Comparison of ENCODE assay signal across 22 cellular contexts in the genomic region with DNA sequence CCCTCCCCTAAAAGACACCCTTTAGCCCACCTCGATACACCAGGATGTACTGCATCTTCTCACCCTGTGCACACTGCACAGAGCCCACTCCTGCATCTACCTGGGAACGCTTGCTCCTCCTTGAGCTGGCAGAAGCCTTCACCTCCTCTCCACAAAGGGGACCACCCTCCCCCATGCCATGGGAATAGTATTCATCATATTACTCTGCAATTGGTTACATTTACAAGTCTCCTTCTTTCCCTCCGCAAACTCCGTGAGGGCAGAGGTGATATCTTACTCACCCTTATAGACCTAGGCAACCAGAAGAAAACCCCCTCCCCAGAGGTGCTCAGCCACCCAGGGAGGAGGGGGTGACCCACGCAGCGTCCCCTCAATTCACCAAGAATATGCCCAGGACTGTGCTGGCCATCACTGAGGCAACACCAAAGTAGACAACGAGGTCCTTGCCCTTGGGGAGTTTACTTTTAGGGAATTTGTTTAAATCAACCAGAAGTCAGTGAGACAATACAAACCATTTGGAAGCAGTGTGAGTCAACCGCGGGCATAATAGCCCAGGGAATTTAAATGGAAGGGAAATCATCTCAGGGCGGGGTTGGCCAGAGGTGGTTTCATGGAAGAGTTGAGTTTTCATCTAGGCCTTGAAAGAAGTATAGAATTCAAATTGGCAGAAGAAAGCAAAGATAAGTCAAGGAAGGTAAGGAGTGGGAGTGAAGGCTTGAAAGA.
DNase-seq lines count a peak whose midpoint lies in the region; ATAC-seq, FAIRE-seq and TF ChIP-seq lines count a peak whose summit lies in the region.
"Had no signal": no experiment of that assay in that cellular context is flagged by ENCODE, and none has a peak within 500 bp of the region (broad histone marks: within the 10 kb centered on the region; RNA-seq: fewer than 3 reads in every experiment).

No MANE protein-coding gene starts in this region.

- intact Hi-C loops in activated T-helper 1 cell treated with anti-CD3 and anti-CD28 coated beads, Interleukin-12 subunit alpha, Interleukin-12 subunit beta, Interleukin-2, Interleukin-4 antibody, amounts not matched to agents 30 ng/mL and 10 ng/mL and 1 ng/mL, durations not matched to agents 14 hours and 24 hours and 36 hours (cut with micrococcal nuclease): no loop called here

- no peaks in the 10 kb centered on the region for H3K4me1 Mint-ChIP-seq in activated T-helper 1 cell treated with anti-CD3 and anti-CD28 coated beads, Interleukin-12 subunit alpha, Interleukin-12 subunit beta, Interleukin-2, Interleukin-4 antibody, amounts not matched to agents 30 ng/mL and 10 ng/mL and 1 ng/mL, durations not matched to agents 14 hours and 24 hours and 36 hours (ENCODE audit: low read depth)
- H3K4me1 Mint-ChIP-seq: CD4-positive, CD25-positive, alpha-beta regulatory T cell had no signal

- H3K9me3 Mint-ChIP-seq in activated T-helper 1 cell treated with anti-CD3 and anti-CD28 coated beads, Interleukin-12 subunit alpha, Interleukin-12 subunit beta, Interleukin-2, Interleukin-4 antibody, amounts not matched to agents 30 ng/mL and 10 ng/mL and 1 ng/mL, durations not matched to agents 14 hours and 24 hours and 36 hours: no peaks in the 10 kb centered on the region

- H4K20me1 ChIP-seq in keratinocyte (ENCODE audit: control insufficient read depth, extremely low read depth, insufficient read depth, low read length): no peaks in the 10 kb centered on the region

- no peak for ATAC-seq in GM18520 (IDR thresholded peaks at IDR 0.05; ENCODE audit: unreplicated experiment)
- ATAC-seq: A549, GM12878 had no signal

- H3K36me3 Mint-ChIP-seq in activated T-helper 1 cell treated with anti-CD3 and anti-CD28 coated beads, Interleukin-12 subunit alpha, Interleukin-12 subunit beta, Interleukin-2, Interleukin-4 antibody, amounts not matched to agents 30 ng/mL and 10 ng/mL and 1 ng/mL, durations not matched to agents 14 hours and 24 hours and 36 hours (ENCODE audit: low read depth): no peaks in the 10 kb centered on the region
- H3K36me3 Mint-ChIP-seq: CD4-positive, CD25-positive, alpha-beta regulatory T cell; IgD-negative memory B cell had no signal

- H3K27me3 ChIP-seq in keratinocyte (ENCODE audit: control insufficient read depth, extremely low read depth, insufficient read depth, low read length): no peaks in the 10 kb centered on the region

- peak; percentile 15 for DNase-seq in Daoy (ENCODE audit: low read depth)
- DNase-seq in NCI-H526 treated with DMSO at 0.1 percent for 48 hours (lab: John Stamatoyannopoulos, UW): peak; percentile 88
- peak; percentile 59 for DNase-seq in epithelial cell of esophagus (ENCODE audit: low read depth)
- DNase-seq in keratinocyte (ENCODE audit: low read depth, low spot score): no peak
- DNase-seq in ureter (ENCODE audit: low spot score): no peak
- no peak for DNase-seq in activated T-helper 1 cell treated with anti-CD3 and anti-CD28 coated beads, Interleukin-12 subunit alpha, Interleukin-12 subunit beta, Interleukin-2, Interleukin-4 antibody, amounts not matched to agents 30 ng/mL and 10 ng/mL and 1 ng/mL, durations not matched to agents 14 hours and 24 hours and 36 hours (ENCODE audit: low spot score)
- DNase-seq in activated effector memory CD4-positive, alpha-beta T cell treated with Interleukin-2 at 50 U/mL for 16 hours: no peak
- DNase-seq: CD4-positive, CD25-positive, alpha-beta regulatory T cell; DMS79; GOT3; NCI-H1694; NCI-H2081 treated with DMSO at 0.1 percent for 48 hours; NCI-H2171 treated with DMSO at 0.1 percent for 48 hours; NCI-H446; NCI-H69; PC-9; SHP77 treated with DMSO at 0.1 percent for 48 hours had no signal

- FAIRE-seq in keratinocyte (lab: Jason Lieb, UNC): peak; percentile 71
- FAIRE-seq: A549, GM12878 had no signal

- no peak overlapping the region for H3K27ac Mint-ChIP-seq in activated T-helper 1 cell treated with anti-CD3 and anti-CD28 coated beads, Interleukin-12 subunit alpha, Interleukin-12 subunit beta, Interleukin-2, Interleukin-4 antibody, amounts not matched to agents 30 ng/mL and 10 ng/mL and 1 ng/mL, durations not matched to agents 14 hours and 24 hours and 36 hours
- H3K27ac Mint-ChIP-seq: CD4-positive, CD25-positive, alpha-beta regulatory T cell; IgD-negative memory B cell had no signal

- dilution Hi-C loops in keratinocyte (cut with MboI; ENCODE audit: extremely low pct_ligation_motif_present, low sequenced_read_pairs): no loop called here

- H3K9me3 ChIP-seq in keratinocyte (ENCODE audit: control insufficient read depth, low read depth, low read length): no peaks in the 10 kb centered on the region
- H3K9me3 ChIP-seq: A549 had no signal

- no peak overlapping the region for H3K4me3 Mint-ChIP-seq in activated T-helper 1 cell treated with anti-CD3 and anti-CD28 coated beads, Interleukin-12 subunit alpha, Interleukin-12 subunit beta, Interleukin-2, Interleukin-4 antibody, amounts not matched to agents 30 ng/mL and 10 ng/mL and 1 ng/mL, durations not matched to agents 14 hours and 24 hours and 36 hours
- H3K4me3 Mint-ChIP-seq: CD4-positive, CD25-positive, alpha-beta regulatory T cell; IgD-negative memory B cell had no signal

- H3K4me1 ChIP-seq in keratinocyte (ENCODE audit: control insufficient read depth, extremely low read depth, insufficient read depth, low read length): peaks cover 6% of the 10 kb centered on the region
- H3K4me1 ChIP-seq: A549 had no signal

- no peak for TF ChIP-seq CTCF in epithelial cell of esophagus (IDR thresholded peaks at IDR 0.05; ENCODE audit: insufficient read depth, low read depth, low read length, missing control alignments)
- no peak for TF ChIP-seq CTCF in keratinocyte (optimal IDR thresholded peaks at IDR 0.05 in 1 of 3, IDR thresholded peaks at IDR 0.05 in 1 of 3, conservative IDR thresholded peaks at IDR 0.05 in 1 of 3; ENCODE audit: extremely low read depth in 1 of 3, insufficient read depth in 2 of 3, low read length in 3 of 3)

- no peaks in the 10 kb centered on the region for H3K9me1 ChIP-seq in keratinocyte (ENCODE audit: control insufficient read depth, extremely low read depth, insufficient read depth, low read length)

- H3K4me2 ChIP-seq in keratinocyte (ENCODE audit: control insufficient read depth, extremely low read depth, insufficient read depth, low read depth, low read length): no peak overlapping the region
- H3K4me2 ChIP-seq: A549, PC-9 had no signal

- H3K9ac ChIP-seq in keratinocyte (ENCODE audit: control insufficient read depth, extremely low read depth, insufficient read depth, low read length): no peak overlapping the region

- no peak overlapping the region for H2AFZ ChIP-seq in keratinocyte (ENCODE audit: control insufficient read depth, low read length)
- H2AFZ ChIP-seq: PC-9 had no signal

- no peak overlapping the region for H3K27ac ChIP-seq in keratinocyte (ENCODE audit: control insufficient read depth, insufficient read depth, low read length)
- H3K27ac ChIP-seq: A549, PC-9, SK-N-MC had no signal

- peaks cover 5% of the 10 kb centered on the region for H3K27me3 Mint-ChIP-seq in activated T-helper 1 cell treated with anti-CD3 and anti-CD28 coated beads, Interleukin-12 subunit alpha, Interleukin-12 subunit beta, Interleukin-2, Interleukin-4 antibody, amounts not matched to agents 30 ng/mL and 10 ng/mL and 1 ng/mL, durations not matched to agents 14 hours and 24 hours and 36 hours (ENCODE audit: insufficient read depth)

- no peaks in the 10 kb centered on the region for H3K36me3 ChIP-seq in keratinocyte (ENCODE audit: control insufficient read depth in 2 of 2, extremely low read depth in 1 of 2, insufficient read depth in 2 of 2, low read length in 2 of 2)

- H3K4me3 ChIP-seq in epithelial cell of esophagus (ENCODE audit: low read length) (no peak overlapping the region), keratinocyte (ENCODE audit: control insufficient read depth in 2 of 3, extremely low read depth in 1 of 3, insufficient read depth in 2 of 3, low read depth in 1 of 3, low read length in 3 of 3) (no peak overlapping the region)
- H3K4me3 ChIP-seq: A549, GM12878, PC-9, SK-N-MC had no signal

- no peaks in the 10 kb centered on the region for H3K79me2 ChIP-seq in keratinocyte (ENCODE audit: control insufficient read depth, insufficient read depth, low read length)

Comparison
In these comparisons a context has a peak if more than half of its experiments do, and no peak if none do; other contexts are left out.
1. DNase-seq: peak in Daoy (single experiment), NCI-H526 treated with DMSO at 0.1 percent for 48 hours (single experiment) and epithelial cell of esophagus (single experiment); none in keratinocyte (single experiment), ureter (single experiment), activated T-helper 1 cell treated with anti-CD3 and anti-CD28 coated beads, Interleukin-12 subunit alpha, Interleukin-12 subunit beta, Interleukin-2, Interleukin-4 antibody, amounts not matched to agents 30 ng/mL and 10 ng/mL and 1 ng/mL, durations not matched to agents 14 hours and 24 hours and 36 hours (single experiment) and activated effector memory CD4-positive, alpha-beta T cell treated with Interleukin-2 at 50 U/mL for 16 hours (single experiment).